In genomic region chr7:95593343-95593742, GRCh38 we compare ENCODE assay signal across 20 cellular contexts. TPM values are rescaled to one million over a fixed set of nuclear protein-coding genes. Genes with fewer than 3 reads are reported as not detected.
A peak's percentile ranks its signal among the peaks of the same experiment; 100 is the strongest.
DNase-seq lines count a peak whose midpoint lies in the region; ATAC-seq, FAIRE-seq and TF ChIP-seq lines count a peak whose summit lies in the region.
"Had no signal": no experiment of that assay in that cellular context is flagged by ENCODE, and none has a peak within 500 bp of the region (broad histone marks: within the 10 kb centered on the region; RNA-seq: fewer than 3 reads in every experiment).

No MANE protein-coding gene starts in this region.

- peaks cover 0 to 15% (median 0%) of the 10 kb centered on the region in 3 donors for H3K36me3 Mint-ChIP-seq in naive thymus-derived CD8-positive, alpha-beta T cell
- H3K36me3 Mint-ChIP-seq: CD4-positive, CD25-positive, alpha-beta regulatory T cell; mesothelial cell of epicardium had no signal

- H3K4me3 ChIP-seq in Peyer's patch (peak overlapping the region; percentile 2 to 73 (median 60)), coronary artery (peak overlapping the region; percentile 98), mucosa of rectum (ENCODE audit: low read length in 2 of 2) (peak overlapping the region; percentile 7 to 16), subcutaneous abdominal adipose tissue (ENCODE audit: low read depth in 1 of 5, low read length in 5 of 5) (peak overlapping the region; percentile 89 to 100 (median 100)), small intestine (ENCODE audit: low read depth in 1 of 2, low read length in 2 of 2) (peak overlapping the region in 1 of 2 donors; percentile 23), mucosa of descending colon (no peak overlapping the region)
- H3K4me3 ChIP-seq: GM12878, HAP-1 had no signal

- H3K4me3 Mint-ChIP-seq in naive thymus-derived CD8-positive, alpha-beta T cell = no peak overlapping the region
- H3K4me3 Mint-ChIP-seq: activated CD4-positive, alpha-beta T cell treated with anti-CD3 and anti-CD28 coated beads, Interleukin-2, amount 10 ng/mL, durations not matched to agents 7 days and 5 days; CD4-positive, CD25-positive, alpha-beta regulatory T cell; mesothelial cell of epicardium; stimulated activated naive B cell treated with anti-CD40 and anti-IgM and Interleukin-4, amounts not matched to agents 10 μg/mL and 1 μg/mL and 100 μg/mL, for 72 hours had no signal

- H3K36me3 ChIP-seq in Peyer's patch (peaks cover 0 to 61% (median 4%) of the 10 kb centered on the region in 3 donors), mucosa of rectum (ENCODE audit: control insufficient read depth in 2 of 2, insufficient read depth in 2 of 2, low read length in 2 of 2) (peaks cover 41 to 49% of the 10 kb centered on the region in 2 donors), subcutaneous abdominal adipose tissue (ENCODE audit: control insufficient read depth in 5 of 5, insufficient read depth in 5 of 5, low read length in 5 of 5) (peaks cover 55 to 62% (median 56%) of the 10 kb centered on the region in 5 donors), small intestine (ENCODE audit: control insufficient read depth in 2 of 2, insufficient read depth in 2 of 2, low read length in 2 of 2) (peaks cover 3% of the 10 kb centered on the region in 2 donors), mucosa of descending colon (ENCODE audit: low read depth) (no peaks in the 10 kb centered on the region)
- H3K36me3 ChIP-seq: HAP-1 had no signal

- DNase-seq in Peyer's patch (no peak), coronary artery (ENCODE audit: low spot score) (no peak), small intestine (no peak), mucosa of descending colon (no peak), cerebellar nuclear complex (lab: John Stamatoyannopoulos, UW) (no peak)
- DNase-seq in naive thymus-derived CD8-positive, alpha-beta T cell = no peak
- DNase-seq: activated CD4-positive, alpha-beta T cell treated with anti-CD3 and anti-CD28 coated beads, Interleukin-2, amount 10 ng/mL, durations not matched to agents 7 days and 5 days; activated CD8-positive, alpha-beta memory T cell treated with anti-CD3 and anti-CD28 coated beads, Interleukin-2, amount 50 U/mL, for 48 hours; activated gamma-delta T cell; CD4-positive, CD25-positive, alpha-beta regulatory T cell; Kasumi-1; NCI-H1092 treated with DMSO at 0.1 percent for 48 hours; NCI-H524 treated with DMSO at 0.1 percent for 48 hours; stimulated activated naive B cell treated with anti-CD40 and anti-IgM and Interleukin-4, amounts not matched to agents 10 μg/mL and 1 μg/mL and 100 μg/mL, for 72 hours; T-helper 1 cell had no signal

- no peak for FAIRE-seq in small intestine (lab: Jason Lieb, UNC)
- FAIRE-seq: GM12878 had no signal

- H3K9ac ChIP-seq in mucosa of rectum (ENCODE audit: low read depth in 1 of 2, low read length in 2 of 2) (no peak overlapping the region), subcutaneous abdominal adipose tissue (ENCODE audit: low read length in 5 of 5) (peak overlapping the region; percentile 81 to 99 (median 95))

- TF ChIP-seq CTCF in Peyer's patch (IDR thresholded peaks at IDR 0.05) (no peak), coronary artery (IDR thresholded peaks at IDR 0.05) (no peak), mucosa of descending colon (IDR thresholded peaks at IDR 0.05) (no peak)

- H3K9me3 ChIP-seq in Peyer's patch = no peaks in the 10 kb centered on the region
- H3K9me3 ChIP-seq in mucosa of rectum (ENCODE audit: control insufficient read depth in 2 of 2, low read length in 2 of 2) = no peaks in the 10 kb centered on the region
- no peaks in the 10 kb centered on the region for H3K9me3 ChIP-seq in subcutaneous abdominal adipose tissue (ENCODE audit: control insufficient read depth in 5 of 5, low read length in 5 of 5)
- no peaks in the 10 kb centered on the region for H3K9me3 ChIP-seq in small intestine (ENCODE audit: control insufficient read depth, low read depth)
- H3K9me3 ChIP-seq in mucosa of descending colon = no peaks in the 10 kb centered on the region
- H3K9me3 ChIP-seq: HAP-1 had no signal

- peaks cover 0 to 6% (median 0%) of the 10 kb centered on the region in 4 donors for H3K4me1 ChIP-seq in Peyer's patch
- peaks cover 5 to 12% of the 10 kb centered on the region in 2 donors for H3K4me1 ChIP-seq in mucosa of rectum (ENCODE audit: control insufficient read depth in 2 of 2, insufficient read depth in 2 of 2, low read length in 2 of 2)
- H3K4me1 ChIP-seq in subcutaneous abdominal adipose tissue (ENCODE audit: control insufficient read depth in 5 of 5, insufficient read depth in 5 of 5, low read length in 5 of 5) = peaks cover 10 to 71% (median 66%) of the 10 kb centered on the region in 5 donors
- H3K4me1 ChIP-seq in small intestine (ENCODE audit: control insufficient read depth in 2 of 2, insufficient read depth in 1 of 2, low read depth in 1 of 2, low read length in 1 of 2) = peaks cover 0 to 3% of the 10 kb centered on the region in 2 donors
- peaks cover 5% of the 10 kb centered on the region for H3K4me1 ChIP-seq in mucosa of descending colon (ENCODE audit: low read depth)

- H3K27ac ChIP-seq in Peyer's patch (peak overlapping the region; percentile 1 to 91 (median 53)), coronary artery (peak overlapping the region; percentile 81 to 90), mucosa of rectum (ENCODE audit: low read depth in 2 of 2, low read length in 2 of 2) (no peak overlapping the region), subcutaneous abdominal adipose tissue (ENCODE audit: low read depth, low read length) (peak overlapping the region; percentile 98), small intestine (ENCODE audit: low read depth in 1 of 2, low read length in 1 of 2) (no peak overlapping the region)

- intact Hi-C loops in mucosa of descending colon (cut with DNase I, micrococcal nuclease) = no loop called here

- no peaks in the 10 kb centered on the region for H3K9me3 Mint-ChIP-seq in naive thymus-derived CD8-positive, alpha-beta T cell
- H3K9me3 Mint-ChIP-seq: activated CD4-positive, alpha-beta T cell treated with anti-CD3 and anti-CD28 coated beads, Interleukin-2, amount 10 ng/mL, durations not matched to agents 7 days and 5 days; mesothelial cell of epicardium; stimulated activated naive B cell treated with anti-CD40 and anti-IgM and Interleukin-4, amounts not matched to agents 10 μg/mL and 1 μg/mL and 100 μg/mL, for 72 hours had no signal

- no peak for ATAC-seq in mucosa of descending colon
- ATAC-seq in naive thymus-derived CD8-positive, alpha-beta T cell = no peak
- ATAC-seq: GM12878; stimulated activated naive B cell treated with anti-CD40 and anti-IgM and Interleukin-4, amounts not matched to agents 10 μg/mL and 1 μg/mL and 100 μg/mL, for 72 hours had no signal

- TF ChIP-seq POLR2A in Peyer's patch (IDR thresholded peaks at IDR 0.05) = peak in 1 of 2 donors; percentile 20

- H3K27me3 Mint-ChIP-seq in naive thymus-derived CD8-positive, alpha-beta T cell = peaks cover 12 to 30% (median 16%) of the 10 kb centered on the region in 5 donors
- H3K27me3 Mint-ChIP-seq: stimulated activated naive B cell treated with anti-CD40 and anti-IgM and Interleukin-4, amounts not matched to agents 10 μg/mL and 1 μg/mL and 100 μg/mL, for 72 hours had no signal

- 64 to 73% (median 70%) methylated on average over 2 of the region's 2 CpGs for WGBS in small intestine, 3 donors

- peaks cover 0 to 20% (median 4%) of the 10 kb centered on the region in 4 donors for H3K4me1 Mint-ChIP-seq in naive thymus-derived CD8-positive, alpha-beta T cell
- H3K4me1 Mint-ChIP-seq: activated CD4-positive, alpha-beta T cell treated with anti-CD3 and anti-CD28 coated beads, Interleukin-2, amount 10 ng/mL, durations not matched to agents 7 days and 5 days had no signal

- H3K27ac Mint-ChIP-seq in naive thymus-derived CD8-positive, alpha-beta T cell = no peak overlapping the region
- H3K27ac Mint-ChIP-seq: activated CD4-positive, alpha-beta T cell treated with anti-CD3 and anti-CD28 coated beads, Interleukin-2, amount 10 ng/mL, durations not matched to agents 7 days and 5 days; CD4-positive, CD25-positive, alpha-beta regulatory T cell; mesothelial cell of epicardium; stimulated activated naive B cell treated with anti-CD40 and anti-IgM and Interleukin-4, amounts not matched to agents 10 μg/mL and 1 μg/mL and 100 μg/mL, for 72 hours had no signal

- POLR2A ChIA-PET in naive thymus-derived CD8-positive, alpha-beta T cell (lab: Charles Lee) = no interaction called here

- no peaks in the 10 kb centered on the region for H3K27me3 ChIP-seq in Peyer's patch
- no peaks in the 10 kb centered on the region for H3K27me3 ChIP-seq in mucosa of rectum (ENCODE audit: control insufficient read depth in 2 of 2, insufficient read depth in 2 of 2, low read length in 2 of 2)
- no peaks in the 10 kb centered on the region for H3K27me3 ChIP-seq in subcutaneous abdominal adipose tissue (ENCODE audit: control insufficient read depth in 5 of 5, insufficient read depth in 4 of 5, low read length in 5 of 5)
- no peaks in the 10 kb centered on the region for H3K27me3 ChIP-seq in small intestine (ENCODE audit: control insufficient read depth in 2 of 2, insufficient read depth in 2 of 2, low read length in 2 of 2)

RNA-seq across cellular contexts. Expression of gene PDK4, which starts 3.0 kb away (rescaled TPM):
- total RNA-seq in Peyer's patch (100 to 1,000 TPM; 130 to 664 (median 240) TPM), mucosa of descending colon (100 to 1,000 TPM in 1 of 3 donors, 10 to 100 TPM in 2; 36.2 to 224 (median 50.6) TPM)
- 100 to 1,000 TPM in 1 of 3 donors, 10 to 100 TPM in 2; 70.0 to 210 (median 98.5) TPM for polyA plus RNA-seq in small intestine
- 1 to 10 TPM; 1.7 to 2.2 TPM for total RNA-seq in naive thymus-derived CD8-positive, alpha-beta T cell
- not detected for polyA plus RNA-seq in naive thymus-derived CD8-positive, alpha-beta T cell
- total RNA-seq: activated CD4-positive, alpha-beta T cell treated with anti-CD3 and anti-CD28 coated beads, Interleukin-2, amount 10 ng/mL, durations not matched to agents 7 days and 5 days; CD4-positive, CD25-positive, alpha-beta regulatory T cell had no signal
- polyA plus RNA-seq: CD4-positive, CD25-positive, alpha-beta regulatory T cell had no signal

Comparison
In these comparisons a context has a peak if more than half of its experiments do, and no peak if none do; other contexts are left out.
1. H3K27ac ChIP-seq: peak in Peyer's patch (4 of 4), coronary artery (2 of 2) and subcutaneous abdominal adipose tissue (single experiment); none in mucosa of rectum (0 of 2) and small intestine (0 of 2).
2. H3K9ac ChIP-seq: peak in subcutaneous abdominal adipose tissue (5 of 5); none in mucosa of rectum (0 of 2).
3. RNA of gene PDK4, which starts 3.0 kb away (total RNA-seq): 130 to 664 TPM in Peyer's patch and 36.2 to 224 TPM in mucosa of descending colon; 1.7 to 2.2 TPM in naive thymus-derived CD8-positive, alpha-beta T cell; every median in the first group is over 10 times any median in the second.